Comparison of ENCODE assay signal across 17 cellular contexts in the genomic region with DNA sequence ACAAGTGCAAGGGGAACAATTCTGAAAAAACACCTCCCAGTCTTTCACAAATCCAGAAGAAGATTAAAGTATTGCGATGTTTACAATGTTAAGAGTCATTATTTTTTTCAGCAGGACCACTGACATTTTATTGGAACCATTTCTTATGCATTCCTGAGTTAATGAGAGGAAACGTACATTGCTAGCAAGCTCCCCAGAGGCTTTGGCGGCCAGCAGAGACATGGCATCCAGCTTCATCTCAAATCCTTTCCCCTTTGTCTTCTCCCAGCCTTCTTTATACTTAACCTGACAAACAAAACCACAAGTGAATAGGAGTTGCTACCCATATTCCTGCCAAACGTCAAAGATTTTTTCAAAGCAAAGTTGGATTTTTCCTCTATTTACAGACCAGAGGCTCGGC. TPM values are rescaled to one million over a fixed set of nuclear protein-coding genes. Genes with fewer than 3 reads are reported as not detected.
"Had no signal": no experiment of that assay in that cellular context is flagged by ENCODE, and none has a peak within 500 bp of the region (broad histone marks: within the 10 kb centered on the region; RNA-seq: fewer than 3 reads in every experiment).

No MANE protein-coding gene starts in this region.

- H3K4me3 ChIP-seq: lung, smooth muscle cell, tibial artery had no signal

- H3K4me1 Mint-ChIP-seq: activated CD8-positive, alpha-beta memory T cell treated with anti-CD3 and anti-CD28 coated beads, Interleukin-2, amount 10 ng/mL, durations not matched to agents 7 days and 5 days; activated naive CD8-positive, alpha-beta T cell treated with anti-CD3 and anti-CD28 coated beads, Interleukin-2, amount 10 ng/mL, durations not matched to agents 7 days and 5 days had no signal

- H3K27ac Mint-ChIP-seq: activated CD8-positive, alpha-beta memory T cell treated with anti-CD3 and anti-CD28 coated beads, Interleukin-2, amount 10 ng/mL, durations not matched to agents 7 days and 5 days; activated naive CD8-positive, alpha-beta T cell treated with anti-CD3 and anti-CD28 coated beads, Interleukin-2, amount 10 ng/mL, durations not matched to agents 7 days and 5 days; activated T-cell treated with anti-CD3 and anti-CD28 coated beads, Interleukin-2, amount 50 U/mL, for 24 hours; naive thymus-derived CD4-positive, alpha-beta T cell had no signal

- H3K9me3 ChIP-seq: tibial artery had no signal

- H3K9me3 Mint-ChIP-seq: activated naive CD8-positive, alpha-beta T cell treated with anti-CD3 and anti-CD28 coated beads, Interleukin-2, amount 10 ng/mL, durations not matched to agents 7 days and 5 days; activated T-cell treated with anti-CD3 and anti-CD28 coated beads, Interleukin-2, amount 50 U/mL, for 24 hours had no signal

- H3K27ac ChIP-seq: tibial artery had no signal

- DNase-seq: activated CD4-positive, alpha-beta T cell treated with anti-CD3 and anti-CD28 coated beads, Interleukin-2, amount 50 U/mL, for 4 hours; activated CD8-positive, alpha-beta memory T cell treated with anti-CD3 and anti-CD28 coated beads, Interleukin-2, amount 10 ng/mL, durations not matched to agents 7 days and 5 days; activated gamma-delta T cell; activated naive CD8-positive, alpha-beta T cell treated with anti-CD3 and anti-CD28 coated beads, Interleukin-2, amount 10 ng/mL, durations not matched to agents 7 days and 5 days; activated T-cell treated with anti-CD3 and anti-CD28 coated beads, Interleukin-2, amount 50 U/mL, for 24 hours; anterior cingulate cortex; central memory CD4-positive, alpha-beta T cell; cortex of kidney; erythroblast; naive thymus-derived CD4-positive, alpha-beta T cell; SHP77 treated with DMSO at 0.1 percent for 48 hours; T-helper 2 cell; tibial artery had no signal

- H3K4me2 ChIP-seq: smooth muscle cell had no signal

- H3K36me3 ChIP-seq: tibial artery had no signal

- H3K27me3 ChIP-seq: tibial artery had no signal

- H3K36me3 Mint-ChIP-seq: activated CD8-positive, alpha-beta memory T cell treated with anti-CD3 and anti-CD28 coated beads, Interleukin-2, amount 10 ng/mL, durations not matched to agents 7 days and 5 days; activated naive CD8-positive, alpha-beta T cell treated with anti-CD3 and anti-CD28 coated beads, Interleukin-2, amount 10 ng/mL, durations not matched to agents 7 days and 5 days had no signal

- H3K4me3 Mint-ChIP-seq: activated CD8-positive, alpha-beta memory T cell treated with anti-CD3 and anti-CD28 coated beads, Interleukin-2, amount 10 ng/mL, durations not matched to agents 7 days and 5 days; activated naive CD8-positive, alpha-beta T cell treated with anti-CD3 and anti-CD28 coated beads, Interleukin-2, amount 10 ng/mL, durations not matched to agents 7 days and 5 days; activated T-cell treated with anti-CD3 and anti-CD28 coated beads, Interleukin-2, amount 50 U/mL, for 24 hours; naive thymus-derived CD4-positive, alpha-beta T cell had no signal

RNA-seq across cellular contexts. Expression of a gene that starts 32.2 kb away (rescaled TPM):
- total RNA-seq: activated CD8-positive, alpha-beta memory T cell treated with anti-CD3 and anti-CD28 coated beads, Interleukin-2, amount 10 ng/mL, durations not matched to agents 7 days and 5 days; activated naive CD8-positive, alpha-beta T cell treated with anti-CD3 and anti-CD28 coated beads, Interleukin-2, amount 10 ng/mL, durations not matched to agents 7 days and 5 days; lung; mononuclear cell; naive thymus-derived CD4-positive, alpha-beta T cell; omental fat pad; smooth muscle cell had no signal
